In genomic region chr7:37385787-37386186, GRCh38 we compare ENCODE assay signal across 17 cellular contexts.
DNase-seq lines count a peak whose midpoint lies in the region; ATAC-seq and TF ChIP-seq lines count a peak whose summit lies in the region.
"Had no signal": no experiment of that assay in that cellular context is flagged by ENCODE, and none has a peak within 500 bp of the region (broad histone marks: within the 10 kb centered on the region; RNA-seq: fewer than 3 reads in every experiment).

No MANE protein-coding gene starts in this region.

- H3K27me3 ChIP-seq in heart right ventricle (no peaks in the 10 kb centered on the region), colonic mucosa (no peaks in the 10 kb centered on the region)
- H3K27me3 ChIP-seq: BE2C, sigmoid colon had no signal

- H3K9ac ChIP-seq in colonic mucosa (ENCODE audit: low read depth in 2 of 2, low read length in 2 of 2): no peak overlapping the region
- H3K9ac ChIP-seq: GM23248 had no signal

- DNase-seq in Daoy (ENCODE audit: low read depth): peak; percentile 26
- peak; percentile 14 for DNase-seq in SKM-1 (lab: John Stamatoyannopoulos, UW; ENCODE audit: unreplicated experiment)
- DNase-seq in heart right ventricle: no peak
- no peak for DNase-seq in sciatic nerve (ENCODE audit: low spot score)
- no peak for DNase-seq in colonic mucosa
- DNase-seq in G401 (ENCODE audit: low spot score): no peak
- DNase-seq: activated CD4-positive, alpha-beta memory T cell treated with anti-CD3 and anti-CD28 coated beads, Interleukin-2, amount 10 ng/mL, durations not matched to agents 7 days and 5 days; activated T-cell treated with anti-CD3 and anti-CD28 coated beads, Interleukin-2, amount 50 U/mL, for 48 hours; BE2C; GM23248; NCI-H1105; NCI-H2171; NCI-H748 treated with DMSO at 0.1 percent for 48 hours; sigmoid colon; stimulated activated CD4-positive, alpha-beta T cell treated with anti-CD3 and anti-CD28 coated beads, Interleukin-2, amount 100 ng/mL, for 48 hours had no signal

- TF ChIP-seq CTCF in heart right ventricle (IDR thresholded peaks at IDR 0.05) (no peak), colonic mucosa (IDR thresholded peaks at IDR 0.05) (no peak)

- H3K36me3 ChIP-seq in heart right ventricle (no peaks in the 10 kb centered on the region), colonic mucosa (no peaks in the 10 kb centered on the region)
- H3K36me3 ChIP-seq: BE2C, sigmoid colon, thoracic aorta had no signal

- ATAC-seq in heart right ventricle: peak in 6 of 8 donors; percentile 27 to 70 (median 65)
- ATAC-seq in sciatic nerve: peak; percentile 56
- no peak for ATAC-seq in HG03354 (IDR thresholded peaks at IDR 0.05; ENCODE audit: poor library complexity, severe bottlenecking, unreplicated experiment)

- H3K4me3 ChIP-seq in heart right ventricle: no peak overlapping the region
- H3K4me3 ChIP-seq in colonic mucosa: no peak overlapping the region
- H3K4me3 ChIP-seq: GM23248, sigmoid colon, thoracic aorta had no signal

- WGBS in heart right ventricle, 2 donors: 60 to 79% methylated on average over 6 of the region's 6 CpGs

- intact Hi-C loops in heart right ventricle (cut with DNase I) (no loop called here), sciatic nerve (cut with DNase I) (no loop called here), colonic mucosa (cut with DNase I) (no loop called here)

- peak overlapping the region in 7 of 10 donors; percentile 21 to 64 (median 44) for H3K27ac ChIP-seq in heart right ventricle
- no peak overlapping the region for H3K27ac ChIP-seq in colonic mucosa
- H3K27ac ChIP-seq: GM23248, thoracic aorta had no signal

- peaks cover 0 to 38% (median 19%) of the 10 kb centered on the region in 9 donors for H3K4me1 ChIP-seq in heart right ventricle
- no peaks in the 10 kb centered on the region for H3K4me1 ChIP-seq in colonic mucosa
- H3K4me1 ChIP-seq: BE2C, sigmoid colon had no signal

- H3K9me3 ChIP-seq in heart right ventricle (no peaks in the 10 kb centered on the region), colonic mucosa (no peaks in the 10 kb centered on the region)
- H3K9me3 ChIP-seq: BE2C, sigmoid colon, thoracic aorta had no signal

- in situ Hi-C loops in G401 (cut with HindIII; ENCODE audit: low sequenced_read_pairs): no loop called here

Comparison
In these comparisons a context has a peak if more than half of its experiments do, and no peak if none do; other contexts are left out.
1. DNase-seq: peak in Daoy (single experiment) and SKM-1 (single experiment); none in heart right ventricle (0 of 2), sciatic nerve (single experiment), colonic mucosa (single experiment) and G401 (single experiment).